11 cellular contexts compared by ENCODE assay signal in the genomic region with DNA sequence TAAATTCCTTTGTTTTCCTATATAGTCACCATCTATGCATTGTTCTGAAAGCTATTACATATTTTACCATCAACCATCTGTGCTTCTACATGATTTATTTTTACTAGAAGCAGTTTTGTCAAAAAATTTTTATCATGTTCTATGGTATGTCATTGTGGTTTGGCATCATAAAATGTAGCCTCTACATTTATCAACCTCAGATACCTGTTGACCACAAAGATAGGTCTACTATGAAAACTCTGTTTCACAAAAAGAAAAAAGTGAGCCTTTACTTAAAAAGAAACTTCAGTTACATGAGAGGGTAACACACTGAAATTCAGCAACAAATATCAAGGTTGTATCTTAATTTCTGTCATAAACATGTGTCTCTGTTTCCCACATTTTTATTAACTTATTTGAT. TPM values are rescaled to one million over a fixed set of nuclear protein-coding genes. Genes with fewer than 3 reads are reported as not detected.
DNase-seq lines count a peak whose midpoint lies in the region; ATAC-seq and TF ChIP-seq lines count a peak whose summit lies in the region.
"Had no signal": no experiment of that assay in that cellular context is flagged by ENCODE, and none has a peak within 500 bp of the region (broad histone marks: within the 10 kb centered on the region; RNA-seq: fewer than 3 reads in every experiment).

No MANE protein-coding gene starts in this region.

- H3K9me3 ChIP-seq in PC-9 (ENCODE audit: insufficient read depth, low read depth) (no peaks in the 10 kb centered on the region), stomach (no peaks in the 10 kb centered on the region)
- H3K9me3 ChIP-seq in effector memory CD4-positive, alpha-beta T cell (ENCODE audit: control insufficient read depth, low read length) = no peaks in the 10 kb centered on the region

- no peak for TF ChIP-seq CTCF in PC-9 (conservative IDR thresholded peaks at IDR 0.05)
- no peak for TF ChIP-seq CTCF in stomach (IDR thresholded peaks at IDR 0.05)

- ATAC-seq in GM21390 (IDR thresholded peaks at IDR 0.05; ENCODE audit: unreplicated experiment) = no peak

- peaks cover 15% of the 10 kb centered on the region; the same call in 1 of the 2 replicates for H3K4me1 ChIP-seq in PC-9 (replicated peaks; ENCODE audit: insufficient read depth)
- peaks cover 35% of the 10 kb centered on the region for H3K4me1 ChIP-seq in effector memory CD4-positive, alpha-beta T cell (ENCODE audit: control insufficient read depth, insufficient read depth, low read length, poor library complexity, severe bottlenecking)
- H3K4me1 ChIP-seq in stomach = peaks cover 2 to 70% (median 38%) of the 10 kb centered on the region in 4 donors

- H3K27me3 ChIP-seq in PC-9 (ENCODE audit: insufficient read depth, low read depth) (no peaks in the 10 kb centered on the region), stomach (peaks cover 0 to 22% (median 9%) of the 10 kb centered on the region in 3 donors)
- no peaks in the 10 kb centered on the region for H3K27me3 ChIP-seq in effector memory CD4-positive, alpha-beta T cell (replicated peaks; ENCODE audit: control insufficient read depth, insufficient read depth, low read length, poor library complexity, severe bottlenecking)

- H3K36me3 ChIP-seq in PC-9 (ENCODE audit: low read depth) = no peaks in the 10 kb centered on the region
- no peaks in the 10 kb centered on the region for H3K36me3 ChIP-seq in effector memory CD4-positive, alpha-beta T cell (ENCODE audit: control insufficient read depth, insufficient read depth, low read length)
- H3K36me3 ChIP-seq in stomach = no peaks in the 10 kb centered on the region

- CTCF ChIA-PET in activated CD4-positive, alpha-beta T cell treated with anti-CD3 and anti-CD28 coated beads, Interleukin-2, amount 10 ng/mL, durations not matched to agents 7 days and 5 days (lab: Charles Lee) = interaction anchor here (0.8 to 1.1 kb wide), 2 partner anchors 18 to 119 kb away, joined by 3 read pairs; no protein-coding TSS in a partner anchor
- CTCF ChIA-PET in PC-9 (lab: Charles Lee) = no interaction called here

- no peaks in the 10 kb centered on the region for H3K27me3 Mint-ChIP-seq in activated CD4-positive, alpha-beta T cell treated with anti-CD3 and anti-CD28 coated beads, Interleukin-2, amount 10 ng/mL, durations not matched to agents 7 days and 5 days

- peak overlapping the region; percentile 99 for H3K4me3 Mint-ChIP-seq in activated CD4-positive, alpha-beta T cell treated with anti-CD3 and anti-CD28 coated beads, Interleukin-2, amount 10 ng/mL, durations not matched to agents 7 days and 5 days

- no peaks in the 10 kb centered on the region for H4K20me1 ChIP-seq in PC-9 (ENCODE audit: insufficient read depth)

- no peaks in the 10 kb centered on the region for H3K9me2 ChIP-seq in PC-9 (ENCODE audit: insufficient read depth)

- peak overlapping the region; percentile 70 for H3K27ac Mint-ChIP-seq in activated CD4-positive, alpha-beta T cell treated with anti-CD3 and anti-CD28 coated beads, Interleukin-2, amount 10 ng/mL, durations not matched to agents 7 days and 5 days

- H2AFZ ChIP-seq in PC-9 = no peak overlapping the region

- H3K27ac ChIP-seq in PC-9 (no peak overlapping the region), stomach (peak overlapping the region in 3 of 5 donors; percentile 41 to 88 (median 50))
- peak overlapping the region; percentile 84 for H3K27ac ChIP-seq in effector memory CD4-positive, alpha-beta T cell (ENCODE audit: insufficient read depth, low read length, poor library complexity, severe bottlenecking)

- H3K9me3 Mint-ChIP-seq in activated CD4-positive, alpha-beta T cell treated with anti-CD3 and anti-CD28 coated beads, Interleukin-2, amount 10 ng/mL, durations not matched to agents 7 days and 5 days = no peaks in the 10 kb centered on the region

- peaks cover 74% of the 10 kb centered on the region for H3K36me3 Mint-ChIP-seq in activated CD4-positive, alpha-beta T cell treated with anti-CD3 and anti-CD28 coated beads, Interleukin-2, amount 10 ng/mL, durations not matched to agents 7 days and 5 days (ENCODE audit: low read depth)

- intact Hi-C loops in PC-9 (cut with micrococcal nuclease; ENCODE audit: unreplicated experiment) = loop anchor here (5.0 kb wide), 1 partner anchor 79 kb away; no protein-coding TSS in a partner anchor
- intact Hi-C loops in stomach (cut with DNase I; ENCODE audit: low total_unique reads) = no loop called here

- TF ChIP-seq POLR2A in stomach (IDR thresholded peaks at IDR 0.05) = no peak

- H3K4me2 ChIP-seq in PC-9 = 0 out of 2 replicates have a peak overlapping the region, but pooled peaks have one; percentile 33

- H3K4me3 ChIP-seq in PC-9 (no peak overlapping the region), stomach (peak overlapping the region in 1 of 4 donors; percentile 13)
- H3K4me3 ChIP-seq in effector memory CD4-positive, alpha-beta T cell (ENCODE audit: insufficient read depth, low read depth, low read length, poor library complexity, severe bottlenecking) = peak overlapping the region; percentile 89

- no peak for TF ChIP-seq EP300 in stomach (IDR thresholded peaks at IDR 0.05)

- no peaks in the 10 kb centered on the region for H3K79me2 ChIP-seq in PC-9 (ENCODE audit: low read depth)

- no TSS peak for BruUV-seq in PC-9 (replicated peaks; lab: Mats Ljungman, UMichigan)

- peaks cover 51% of the 10 kb centered on the region for H3K4me1 Mint-ChIP-seq in activated CD4-positive, alpha-beta T cell treated with anti-CD3 and anti-CD28 coated beads, Interleukin-2, amount 10 ng/mL, durations not matched to agents 7 days and 5 days

- no peak for DNase-seq in activated CD4-positive, alpha-beta T cell treated with anti-CD3 and anti-CD28 coated beads, Interleukin-2, amount 10 ng/mL, durations not matched to agents 7 days and 5 days
- no peak for DNase-seq in activated CD4-positive, alpha-beta T cell treated with anti-CD3 and anti-CD28 coated beads, Interleukin-2, amount 50 U/mL, for 1 hour
- DNase-seq in PC-9 = no peak
- no peak for DNase-seq in effector memory CD4-positive, alpha-beta T cell
- no peak for DNase-seq in stomach
- DNase-seq in activated effector memory CD4-positive, alpha-beta T cell treated with anti-CD3 and anti-CD28 coated beads, Interleukin-2, amount 50 U/mL, for 16 hours = no peak
- DNase-seq in NAMALWA (ENCODE audit: low spot score) = no peak
- DNase-seq: activated CD8-positive, alpha-beta memory T cell treated with anti-CD3 and anti-CD28 coated beads for 24 hours; DMS79; stimulated activated CD4-positive, alpha-beta T cell treated with anti-CD3 and anti-CD28 coated beads, Interleukin-15, amount 100 ng/mL, for 24 hours had no signal

- POLR2A ChIA-PET in activated CD4-positive, alpha-beta T cell treated with anti-CD3 and anti-CD28 coated beads, Interleukin-2, amount 10 ng/mL, durations not matched to agents 7 days and 5 days (lab: Charles Lee) = no interaction called here
- POLR2A ChIA-PET in PC-9 (lab: Charles Lee; ENCODE audit: unreplicated experiment) = no interaction called here

- H3F3A ChIP-seq in PC-9 (ENCODE audit: insufficient read depth, low read depth) = no peaks in the 10 kb centered on the region

RNA-seq across cellular contexts. Expression of a gene that starts 3.7 kb away (rescaled TPM):
- 100 to 1,000 TPM; 113 to 119 TPM for total RNA-seq in activated CD4-positive, alpha-beta T cell treated with anti-CD3 and anti-CD28 coated beads, Interleukin-2, amount 10 ng/mL, durations not matched to agents 7 days and 5 days
- total RNA-seq in PC-9 (2021) (2.0 TPM in 2 replicates), stomach (10 to 100 TPM in 3 of 5 donors, 1 to 10 TPM in 2; 3.5 to 53.9 (median 12.1) TPM)
- polyA plus RNA-seq in stomach = 1 to 10 TPM; 1.5 to 3.7 (median 1.5) TPM

RNA-seq across cellular contexts. Expression of a gene that starts 51.1 kb away (rescaled TPM):
- total RNA-seq in activated CD4-positive, alpha-beta T cell treated with anti-CD3 and anti-CD28 coated beads, Interleukin-2, amount 10 ng/mL, durations not matched to agents 7 days and 5 days = 10 to 100 TPM; 56.1 to 56.6 TPM
- total RNA-seq in PC-9 (2021) = 33.8 and 41.7 TPM in 2 replicates
- 100 to 1,000 TPM in 1 of 5 donors, 10 to 100 TPM in 2, 1 to 10 TPM in 2; 6.4 to 199 (median 23.3) TPM for total RNA-seq in stomach
- polyA plus RNA-seq in stomach = 10 to 100 TPM in 1 of 3 donors, 1 to 10 TPM in 2; 8.2 to 13.3 (median 9.9) TPM
